ENCODE assay signal across 8 cellular contexts in genomic region chr3:132253262-132253878, GRCh38.
DNase-seq lines count a peak whose midpoint lies in the region; ATAC-seq and TF ChIP-seq lines count a peak whose summit lies in the region.

No MANE protein-coding gene starts in this region.

- no peak for TF ChIP-seq POLR2A in testis (IDR thresholded peaks at IDR 0.05)

- H3K4me3 ChIP-seq in ascending aorta: no peak overlapping the region
- no peak overlapping the region for H3K4me3 ChIP-seq in testis

- 25 to 26% methylated on average over 4 of the region's 4 CpGs for WGBS in testis, 2 donors

- no peak overlapping the region for H3K27ac ChIP-seq in ascending aorta
- H3K27ac ChIP-seq in testis: no peak overlapping the region

- ATAC-seq in GM19438 (IDR thresholded peaks at IDR 0.05; ENCODE audit: low read depth, unreplicated experiment) (peak; percentile 60), GM19397 (IDR thresholded peaks at IDR 0.05; ENCODE audit: unreplicated experiment) (no peak), HG02840 (IDR thresholded peaks at IDR 0.05; ENCODE audit: low FRiP score, unreplicated experiment) (no peak)

- TF ChIP-seq CTCF in ascending aorta (IDR thresholded peaks at IDR 0.05): peak; percentile 28 to 80 (median 78)
- TF ChIP-seq CTCF in testis (IDR thresholded peaks at IDR 0.05): peak; percentile 29 to 61 (median 58)

- no peaks in the 10 kb centered on the region for H3K9me3 ChIP-seq in ascending aorta
- H3K9me3 ChIP-seq in testis: no peaks in the 10 kb centered on the region

- intact Hi-C loops in ascending aorta (cut with DNase I) (loop anchor here (1.0 kb wide), 1 partner anchor 90 kb away; no protein-coding TSS in a partner anchor), testis (cut with DNase I; ENCODE audit: low total_unique reads) (loop anchor here (5.0 kb wide), 1 partner anchor 94 kb away; no protein-coding TSS in a partner anchor)

- H3K27me3 ChIP-seq in ascending aorta (no peaks in the 10 kb centered on the region), testis (no peaks in the 10 kb centered on the region)

- H3K36me3 ChIP-seq in ascending aorta (no peaks in the 10 kb centered on the region), testis (ENCODE audit: low read depth, missing control alignments) (no peaks in the 10 kb centered on the region)

- DNase-seq in DMS114 treated with DMSO at 0.1 percent for 48 hours (lab: John Stamatoyannopoulos, UW; ENCODE audit: unreplicated experiment) (peak; percentile 58), NCI-H2081 (lab: John Stamatoyannopoulos, UW) (peak; percentile 37 to 61), ascending aorta (ENCODE audit: low spot score in 2 of 2) (no peak), iPS-NIHi7 (ENCODE audit: extremely low spot score) (peak; percentile 55), testis (no peak)

- H3K4me1 ChIP-seq in ascending aorta: no peaks in the 10 kb centered on the region
- no peaks in the 10 kb centered on the region for H3K4me1 ChIP-seq in testis

Comparison
In these comparisons a context has a peak if more than half of its experiments do, and no peak if none do; other contexts are left out.
1. DNase-seq: peak in DMS114 treated with DMSO at 0.1 percent for 48 hours (single experiment), NCI-H2081 (2 of 2) and iPS-NIHi7 (single experiment); none in ascending aorta (0 of 2) and testis (single experiment).